16 cellular contexts compared by ENCODE assay signal in the genomic region with DNA sequence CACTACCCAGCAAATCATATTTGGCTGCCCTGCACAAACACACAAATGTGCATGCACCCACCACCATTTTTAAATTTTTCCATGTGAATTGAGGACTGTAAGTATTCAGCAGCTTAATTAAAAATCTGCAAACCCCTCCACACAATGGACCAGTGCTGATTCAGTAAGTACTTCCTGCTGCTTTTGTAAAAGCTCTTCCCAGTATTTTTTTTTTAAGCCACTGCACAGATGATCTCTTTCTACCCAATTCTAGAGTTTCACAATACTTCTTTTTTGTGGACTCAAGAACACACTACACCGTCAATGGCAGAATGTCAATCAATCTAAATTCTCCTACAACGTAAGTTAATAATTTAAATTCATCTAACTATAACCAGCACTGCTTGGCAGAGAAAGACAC. TPM values are rescaled to one million over a fixed set of nuclear protein-coding genes. Genes with fewer than 3 reads are reported as not detected.
DNase-seq lines count a peak whose midpoint lies in the region; ATAC-seq and TF ChIP-seq lines count a peak whose summit lies in the region.
"Had no signal": no experiment of that assay in that cellular context is flagged by ENCODE, and none has a peak within 500 bp of the region (broad histone marks: within the 10 kb centered on the region; RNA-seq: fewer than 3 reads in every experiment).

No MANE protein-coding gene starts in this region.

- WGBS in SK-N-SH (ENCODE audit: low lambda C conversion rate), result 84% methylated on average over 2 of the region's 2 CpGs
- 10% methylated on average over 2 of the region's 2 CpGs for WGBS in mammary epithelial cell (ENCODE audit: low coverage, missing lambda C conversion rate)
- 31 to 32% methylated on average over 2 of the region's 2 CpGs for WGBS in thyroid gland, 2 donors

- ATAC-seq in SK-N-SH treated with all-trans-retinoic acid at 6 μM for 48 hours, result no peak
- peak; percentile 48 for ATAC-seq in left lung
- no peak for ATAC-seq in HG03460 (IDR thresholded peaks at IDR 0.05; ENCODE audit: unreplicated experiment)
- ATAC-seq in GM18498 (IDR thresholded peaks at IDR 0.05; ENCODE audit: unreplicated experiment), result no peak
- ATAC-seq: activated CD4-positive, CD25-positive, alpha-beta regulatory T cell treated with anti-CD3 and anti-CD28 coated beads, Interleukin-2, amount 50 U/mL, for 24 hours had no signal

- in situ Hi-C loops in mammary epithelial cell (cut with MboI; ENCODE audit: low sequenced_read_pairs in 2 of 2), result no loop called here

- H3K4me2 ChIP-seq in SK-N-SH (peak overlapping the region; percentile 46), mammary epithelial cell (ENCODE audit: insufficient read depth, low read depth, low read length) (peak overlapping the region; percentile 68), OCI-LY7 (ENCODE audit: low read length) (no peak overlapping the region)

- H2AFZ ChIP-seq in SK-N-SH (ENCODE audit: low read depth), result no peak overlapping the region
- no peak overlapping the region for H2AFZ ChIP-seq in mammary epithelial cell (ENCODE audit: low read depth, low read length)
- no peak overlapping the region for H2AFZ ChIP-seq in OCI-LY7 (ENCODE audit: low read length)

- H3K79me2 ChIP-seq in SK-N-SH (ENCODE audit: insufficient read depth), result peaks cover 100% of the 10 kb centered on the region
- peaks cover 95% of the 10 kb centered on the region for H3K79me2 ChIP-seq in mammary epithelial cell (ENCODE audit: insufficient read depth, low read length)
- no peaks in the 10 kb centered on the region for H3K79me2 ChIP-seq in OCI-LY7 (ENCODE audit: insufficient read depth, low read depth, low read length)

- POLR2A ChIA-PET in SK-N-SH (lab: Yijun Ruan, JAX), result no interaction called here
- POLR2A ChIA-PET in OCI-LY7 (lab: Charles Lee), result no interaction called here

- dilution Hi-C loops in mammary epithelial cell (cut with HindIII; ENCODE audit: low sequenced_read_pairs), result no loop called here

- H3K9ac ChIP-seq in SK-N-SH (peak overlapping the region; percentile 30; the same call in 1 of the 2 replicates), mammary epithelial cell (ENCODE audit: insufficient read depth, low read length) (no peak overlapping the region)

- no peak for TF ChIP-seq CTCF in SK-N-SH (IDR thresholded peaks at IDR 0.05)
- TF ChIP-seq CTCF in mammary epithelial cell (conservative IDR thresholded peaks at IDR 0.05 in 1 of 2, IDR thresholded peaks at IDR 0.05 in 1 of 2; ENCODE audit: extremely low read depth in 1 of 2, insufficient read depth in 1 of 2, low read depth in 1 of 2, low read length in 2 of 2), result no peak
- no peak for TF ChIP-seq CTCF in left lung (IDR thresholded peaks at IDR 0.05)
- no peak for TF ChIP-seq CTCF in thyroid gland (IDR thresholded peaks at IDR 0.05)
- no peak for TF ChIP-seq CTCF in OCI-LY7 (conservative IDR thresholded peaks at IDR 0.05; ENCODE audit: low read length)

- CTCF ChIA-PET in SK-N-SH (lab: Yijun Ruan, JAX), result no interaction called here
- CTCF ChIA-PET in mammary epithelial cell (lab: Charles Lee; ENCODE audit: low non-redundant PET), result no interaction called here
- CTCF ChIA-PET in OCI-LY7 (lab: Charles Lee; ENCODE audit: unreplicated experiment), result no interaction called here

- H3K27me3 ChIP-seq in SK-N-SH (ENCODE audit: insufficient read depth) (no peaks in the 10 kb centered on the region), mammary epithelial cell (ENCODE audit: insufficient read depth, low read length) (no peaks in the 10 kb centered on the region), left lung (no peaks in the 10 kb centered on the region), thyroid gland (no peaks in the 10 kb centered on the region)

- H3K27ac ChIP-seq in SK-N-SH (ENCODE audit: low read depth in 2 of 2, low read length in 1 of 2) (peak overlapping the region in 1 of 2 experiments; percentile 72; a peak in 2 of 4 replicates), mammary epithelial cell (ENCODE audit: insufficient read depth, low read depth, low read length) (peak overlapping the region; percentile 56), left lung (peak overlapping the region; percentile 28 to 33), thyroid gland (peak overlapping the region; percentile 5 to 26 (median 6)), OCI-LY7 (ENCODE audit: low read depth, low read length, poor library complexity, severe bottlenecking) (no peak overlapping the region)

- H3K4me3 ChIP-seq in SK-N-SH (ENCODE audit: low read depth in 2 of 2, low read length in 1 of 2), result no peak overlapping the region
- H3K4me3 ChIP-seq in mammary epithelial cell (replicated peaks in 1 of 3; ENCODE audit: insufficient read depth in 1 of 3, low read depth in 2 of 3, low read length in 3 of 3), result no peak overlapping the region
- H3K4me3 ChIP-seq in left lung, result no peak overlapping the region
- no peak overlapping the region for H3K4me3 ChIP-seq in thyroid gland (replicated peaks in 1 of 3)
- H3K4me3 ChIP-seq in OCI-LY7 (ENCODE audit: low read depth, low read length, poor library complexity, severe bottlenecking), result no peak overlapping the region
- H3K4me3 ChIP-seq: lung had no signal

- TF ChIP-seq POLR2A in thyroid gland (IDR thresholded peaks at IDR 0.05), result no peak

- intact Hi-C loops in mammary epithelial cell (cut with micrococcal nuclease) (no loop called here), left lung (cut with DNase I) (no loop called here), thyroid gland (cut with DNase I) (no loop called here), OCI-LY7 (cut with micrococcal nuclease; ENCODE audit: unreplicated experiment) (no loop called here)

- peaks cover 13% of the 10 kb centered on the region for H3F3A ChIP-seq in SK-N-SH (replicated peaks; ENCODE audit: insufficient read depth)

- BruUV-seq in mammary epithelial cell (replicated peaks; lab: Mats Ljungman, UMichigan), result no TSS peak
- no TSS peak for BruUV-seq in OCI-LY7 (replicated peaks; lab: Mats Ljungman, UMichigan)

- peaks cover 0 to 45% of the 10 kb centered on the region in 2 experiments for H3K36me3 ChIP-seq in SK-N-SH (replicated peaks in 1 of 2; ENCODE audit: control insufficient read depth in 1 of 2, insufficient read depth in 2 of 2, low read length in 1 of 2)
- H3K36me3 ChIP-seq in mammary epithelial cell (ENCODE audit: insufficient read depth, low read length), result peaks cover 3% of the 10 kb centered on the region
- H3K36me3 ChIP-seq in left lung, result no peaks in the 10 kb centered on the region
- no peaks in the 10 kb centered on the region for H3K36me3 ChIP-seq in thyroid gland
- H3K36me3 ChIP-seq in OCI-LY7 (ENCODE audit: insufficient read depth, low read length), result no peaks in the 10 kb centered on the region

- H3K9me3 ChIP-seq in SK-N-SH (no peaks in the 10 kb centered on the region), mammary epithelial cell (replicated peaks; ENCODE audit: insufficient read depth, low read length) (no peaks in the 10 kb centered on the region), left lung (no peaks in the 10 kb centered on the region), thyroid gland (no peaks in the 10 kb centered on the region), OCI-LY7 (ENCODE audit: low read length) (no peaks in the 10 kb centered on the region)

- H3K4me1 ChIP-seq in SK-N-SH (ENCODE audit: control insufficient read depth in 1 of 2, insufficient read depth in 2 of 2, low read depth in 1 of 2, low read length in 1 of 2), result peaks cover 14 to 37% of the 10 kb centered on the region in 2 experiments
- H3K4me1 ChIP-seq in mammary epithelial cell (ENCODE audit: insufficient read depth, low read length), result peaks cover 17% of the 10 kb centered on the region
- H3K4me1 ChIP-seq in left lung, result peaks cover 12 to 26% of the 10 kb centered on the region in 2 donors
- peaks cover 43 to 71% of the 10 kb centered on the region in 2 donors for H3K4me1 ChIP-seq in thyroid gland
- H3K4me1 ChIP-seq in OCI-LY7 (ENCODE audit: insufficient read depth, low read length, poor library complexity, severe bottlenecking), result no peaks in the 10 kb centered on the region

- DNase-seq in SK-N-SH, result no peak
- DNase-seq in mammary epithelial cell, result no peak
- no peak for DNase-seq in left lung
- no peak for DNase-seq in thyroid gland
- DNase-seq in OCI-LY7 (ENCODE audit: low spot score), result no peak
- DNase-seq: activated CD8-positive, alpha-beta memory T cell treated with anti-CD3 and anti-CD28 coated beads, Interleukin-2, amount 50 U/mL, for 4 hours; GF-D8; hippocampal formation; NCI-H1694 treated with DMSO at 0.1 percent for 48 hours; NCI-H510A treated with DMSO at 0.1 percent for 48 hours; nucleus accumbens had no signal

- no peaks in the 10 kb centered on the region for H3K9me2 ChIP-seq in SK-N-SH
- no peaks in the 10 kb centered on the region for H3K9me2 ChIP-seq in OCI-LY7 (ENCODE audit: insufficient read depth, low read length)

- TF ChIP-seq RAD21 in SK-N-SH (IDR thresholded peaks at IDR 0.05; ENCODE audit: low read length), result no peak

- H4K20me1 ChIP-seq in SK-N-SH (ENCODE audit: insufficient read depth) (peaks cover 93% of the 10 kb centered on the region), mammary epithelial cell (ENCODE audit: insufficient read depth, low read length) (no peaks in the 10 kb centered on the region), OCI-LY7 (ENCODE audit: insufficient read depth, low read length) (no peaks in the 10 kb centered on the region)

- no peak for TF ChIP-seq EP300 in SK-N-SH (IDR thresholded peaks at IDR 0.05; ENCODE audit: borderline replicate concordance in 1 of 2, low read depth in 1 of 2, low read length in 1 of 2)

TF ChIP-seq in SK-N-SH, 30 proteins besides CTCF, POLR2A, EP300 and RAD21 (continues in another document):
- no peak for TF ChIP-seq MXI1 (IDR thresholded peaks at IDR 0.05; ENCODE audit: low read depth, low read length)
- no peak for TF ChIP-seq NRF1 (IDR thresholded peaks at IDR 0.05; ENCODE audit: low read depth, low read length)
- no peak for TF ChIP-seq CHD2 (IDR thresholded peaks at IDR 0.05; ENCODE audit: low read length, partially characterized antibody)
- TF ChIP-seq YY1 (IDR thresholded peaks at IDR 0.05; ENCODE audit: low read depth), result no peak
- no peak for TF ChIP-seq FOSL2 (IDR thresholded peaks at IDR 0.05; ENCODE audit: borderline replicate concordance, low read depth)

RNA-seq across cellular contexts. Expression of a gene that starts 26.5 kb away (rescaled TPM):
- 22.0 and 22.1 TPM in 2 replicates for polyA plus RNA-seq in SK-N-SH (2012; rRNA removed)
- polyA plus RNA-seq in SK-N-SH (2012; cell fraction: cytosol; rRNA removed), result 14.8 and 18.6 TPM in 2 replicates
- polyA plus RNA-seq in SK-N-SH (2012; cell fraction: nucleus; rRNA removed), result 16.6 and 24.4 TPM in 2 replicates
- total RNA-seq in mammary epithelial cell, result 10 to 100 TPM; 30.8 to 38.2 TPM
- 16.6 TPM for polyA plus RNA-seq in mammary epithelial cell
- polyA minus RNA-seq in mammary epithelial cell, result 79.5 TPM
- total RNA-seq in left lung, result 10 to 100 TPM; 24.0 to 39.4 TPM
- total RNA-seq in thyroid gland, result 10 to 100 TPM; 29.0 to 41.7 (median 32.5) TPM
- not detected in 2 replicates for total RNA-seq in OCI-LY7 (2014; rRNA removed; shearing (Covaris generic))
- total RNA-seq in OCI-LY7 (2022), result not detected in 2 replicates

Comparison
In these comparisons a context has a peak if more than half of its experiments do, and no peak if none do; other contexts are left out.
1. RNA of a gene that starts 26.5 kb away (total RNA-seq): 24.0 to 39.4 TPM in left lung, 30.8 to 38.2 TPM in mammary epithelial cell and 29.0 to 41.7 TPM in thyroid gland; not detected in OCI-LY7; every median in the first group is over 10 times any median in the second.